Comparison of ENCODE assay signal across 14 cellular contexts in genomic region chr11:3150726-3151125, GRCh38. TPM values are rescaled to one million over a fixed set of nuclear protein-coding genes. Genes with fewer than 3 reads are reported as not detected.
DNase-seq lines count a peak whose midpoint lies in the region; ATAC-seq and TF ChIP-seq lines count a peak whose summit lies in the region.
"Had no signal": no experiment of that assay in that cellular context is flagged by ENCODE, and none has a peak within 500 bp of the region (broad histone marks: within the 10 kb centered on the region; RNA-seq: fewer than 3 reads in every experiment).

No MANE protein-coding gene starts in this region.

- peak overlapping the region; percentile 7 to 56 (median 29) for H3K4me3 Mint-ChIP-seq in immature natural killer cell
- H3K4me3 Mint-ChIP-seq: CD4-positive, CD25-positive, alpha-beta regulatory T cell had no signal

- peaks cover 0 to 21% (median 0%) of the 10 kb centered on the region in 3 donors for H3K36me3 Mint-ChIP-seq in immature natural killer cell
- H3K36me3 Mint-ChIP-seq: CD4-positive, CD25-positive, alpha-beta regulatory T cell had no signal

- no peak overlapping the region for H2BK20ac ChIP-seq in IMR-90 (ENCODE audit: low read depth, low read length)

- CTCF ChIA-PET in IMR-90 (lab: Yijun Ruan, JAX) = no interaction called here

- H3K27ac ChIP-seq in left ventricle myocardium inferior (replicated peaks) = no peak overlapping the region
- no peak overlapping the region for H3K27ac ChIP-seq in IMR-90 (ENCODE audit: insufficient read depth, low read length)
- H3K27ac ChIP-seq in mesendoderm (ENCODE audit: low read depth, low read length) = no peak overlapping the region
- H3K27ac ChIP-seq: 22Rv1 had no signal

- peak; percentile 65 for DNase-seq in Right ventricle myocardium inferior (ENCODE audit: missing footprints)
- DNase-seq in left ventricle myocardium inferior = no peak
- DNase-seq in IMR-90 = no peak
- no peak for DNase-seq in immature natural killer cell
- DNase-seq in DMS79 treated with DMSO at 0.1 percent for 48 hours (lab: John Stamatoyannopoulos, UW) = no peak
- no peak for DNase-seq in mesendoderm
- DNase-seq: Calu3; CD4-positive, CD25-positive, alpha-beta regulatory T cell; DMS 273 treated with DMSO at 0.1 percent for 48 hours; GDM1; HCEC 1CT; KBM-7 had no signal

- peaks cover 55% of the 10 kb centered on the region for H4K20me1 ChIP-seq in IMR-90 (ENCODE audit: insufficient read depth, low read length)

- H3K18ac ChIP-seq in IMR-90 (ENCODE audit: low read depth, low read length) (no peak overlapping the region), mesendoderm (ENCODE audit: low read length) (no peak overlapping the region)

- no peak overlapping the region for H2BK5ac ChIP-seq in IMR-90 (ENCODE audit: low read depth, low read length, poor library complexity, severe bottlenecking)
- no peak overlapping the region for H2BK5ac ChIP-seq in mesendoderm (ENCODE audit: low read length)

- no peak overlapping the region for H3K14ac ChIP-seq in IMR-90 (replicated peaks; ENCODE audit: low read depth, low read length)

- BruUV-seq in IMR-90 (replicated peaks; lab: Mats Ljungman, UMichigan) = no TSS peak

- 73% methylated on average over 5 of the region's 14 CpGs; no CpG with 5 or more reads in 1 of the 2 experiments for WGBS in IMR-90 (ENCODE audit: extremely low coverage in 2 of 2, insufficient read length in 1 of 2), 2 experiments
- no CpG with 5 or more reads among the region's 14 CpGs for WGBS in mesendoderm (ENCODE audit: extremely low coverage, insufficient coverage, low lambda C conversion rate)

- H2BK15ac ChIP-seq in IMR-90 (ENCODE audit: low read depth, low read length) = no peak overlapping the region
- H2BK15ac ChIP-seq in mesendoderm (replicated peaks; ENCODE audit: low read depth) = no peak overlapping the region

- peaks cover 22% of the 10 kb centered on the region for H3K9me1 ChIP-seq in IMR-90 (ENCODE audit: insufficient read depth, low read length)

- dilution Hi-C loops in IMR-90 (cut with HindIII; ENCODE audit: low sequenced_read_pairs, unreplicated experiment) = no loop called here

- peak overlapping the region in 5 of 6 donors; percentile 26 to 81 (median 75) for H3K27ac Mint-ChIP-seq in immature natural killer cell
- H3K27ac Mint-ChIP-seq: CD4-positive, CD25-positive, alpha-beta regulatory T cell had no signal

- no peak overlapping the region for H3K9ac ChIP-seq in IMR-90 (ENCODE audit: low read depth, low read length)
- no peak overlapping the region for H3K9ac ChIP-seq in mesendoderm (ENCODE audit: low read length)

- H2AK9ac ChIP-seq in IMR-90 (replicated peaks; ENCODE audit: low read depth, low read length, poor library complexity) = peak overlapping the region; percentile 44

- H3K56ac ChIP-seq in IMR-90 (ENCODE audit: extremely low read depth, insufficient read depth, low read length) = no peak overlapping the region
- H3K56ac ChIP-seq in mesendoderm (ENCODE audit: low read length) = no peak overlapping the region

- intact Hi-C loops in Right ventricle myocardium inferior (cut with DNase I) (no loop called here), left ventricle myocardium inferior (cut with micrococcal nuclease) (loop anchor here (10.0 kb wide), 1 partner anchor 64 kb away; the partner anchor contains the start of gene MRGPRG), IMR-90 (cut with micrococcal nuclease) (no loop called here)

- in situ Hi-C loops in IMR-90 (cut with MboI; ENCODE audit: low sequenced_read_pairs) = no loop called here

- H3K27me3 Mint-ChIP-seq in immature natural killer cell (ENCODE audit: low read depth in 3 of 3) = peaks cover 6 to 10% (median 9%) of the 10 kb centered on the region in 3 donors
- H3K27me3 Mint-ChIP-seq: CD4-positive, CD25-positive, alpha-beta regulatory T cell had no signal

- H2AFZ ChIP-seq in IMR-90 (replicated peaks; ENCODE audit: low read length, poor library complexity) = no peak overlapping the region

- H2AK5ac ChIP-seq in IMR-90 (ENCODE audit: low read depth, low read length) = no peak overlapping the region
- H2AK5ac ChIP-seq in mesendoderm (ENCODE audit: low read length) = no peak overlapping the region

- H3K4me1 Mint-ChIP-seq in immature natural killer cell = peaks cover 85 to 91% of the 10 kb centered on the region in 2 donors
- H3K4me1 Mint-ChIP-seq: CD4-positive, CD25-positive, alpha-beta regulatory T cell had no signal

- H3K27me3 ChIP-seq in left ventricle myocardium inferior (ENCODE audit: low read depth) = no peaks in the 10 kb centered on the region
- H3K27me3 ChIP-seq in IMR-90 (ENCODE audit: control insufficient read depth, insufficient read depth, low read length) = no peaks in the 10 kb centered on the region
- H3K27me3 ChIP-seq in mesendoderm (ENCODE audit: insufficient read depth, low read length, poor library complexity) = no peaks in the 10 kb centered on the region

- H3K4me3 ChIP-seq in left ventricle myocardium inferior (no peak overlapping the region), IMR-90 (ENCODE audit: insufficient read depth, low read depth, low read length) (no peak overlapping the region), mesendoderm (ENCODE audit: low read length) (no peak overlapping the region)

- TF ChIP-seq CTCF in left ventricle myocardium inferior (IDR thresholded peaks at IDR 0.05; ENCODE audit: borderline replicate concordance) = no peak
- no peak for TF ChIP-seq CTCF in IMR-90 (conservative IDR thresholded peaks at IDR 0.05; ENCODE audit: low read depth, low read length)

- H3K4me1 ChIP-seq in left ventricle myocardium inferior = peaks cover 98% of the 10 kb centered on the region
- H3K4me1 ChIP-seq in IMR-90 (ENCODE audit: control insufficient read depth, insufficient read depth, low read length) = peaks cover 37% of the 10 kb centered on the region
- peaks cover 4% of the 10 kb centered on the region for H3K4me1 ChIP-seq in mesendoderm (ENCODE audit: control insufficient read depth, low read depth, low read length)

- peaks cover 51 to 94% of the 10 kb centered on the region in 2 experiments for H3K79me1 ChIP-seq in IMR-90 (ENCODE audit: low read depth in 1 of 2, low read length in 2 of 2)
- H3K79me1 ChIP-seq in mesendoderm (ENCODE audit: low read length) = peaks cover 2% of the 10 kb centered on the region

- no peaks in the 10 kb centered on the region for H3K9me3 Mint-ChIP-seq in immature natural killer cell
- H3K9me3 Mint-ChIP-seq: CD4-positive, CD25-positive, alpha-beta regulatory T cell had no signal

- H3K4ac ChIP-seq in IMR-90 (ENCODE audit: low read depth, low read length) (no peak overlapping the region), mesendoderm (ENCODE audit: low read depth, low read length) (no peak overlapping the region)

- no peak overlapping the region for H4K91ac ChIP-seq in IMR-90 (ENCODE audit: insufficient read depth, low read depth, low read length)

- no peak overlapping the region for H2BK120ac ChIP-seq in IMR-90 (ENCODE audit: low read depth, low read length)
- no peak overlapping the region for H2BK120ac ChIP-seq in mesendoderm (ENCODE audit: low read depth, low read length)

- no peak for TF ChIP-seq RAD21 in IMR-90 (IDR thresholded peaks at IDR 0.05; ENCODE audit: low read length)

- no peaks in the 10 kb centered on the region for H3K79me2 ChIP-seq in mesendoderm (ENCODE audit: control insufficient read depth, insufficient read depth, low read length)

- H4K5ac ChIP-seq in IMR-90 (ENCODE audit: low read depth, low read length) (no peak overlapping the region), mesendoderm (ENCODE audit: low read length) (no peak overlapping the region)

- H3K36me3 ChIP-seq in left ventricle myocardium inferior (peaks cover 11% of the 10 kb centered on the region), IMR-90 (ENCODE audit: control insufficient read depth, insufficient read depth, low read length) (peaks cover 5% of the 10 kb centered on the region), mesendoderm (ENCODE audit: control insufficient read depth, insufficient read depth, low read length) (no peaks in the 10 kb centered on the region)

- POLR2A ChIA-PET in IMR-90 (lab: Charles Lee; ENCODE audit: unreplicated experiment) = no interaction called here

- ATAC-seq in Right ventricle myocardium inferior (no peak), IMR-90 (ENCODE audit: low read depth) (no peak), GM21786 (IDR thresholded peaks at IDR 0.05; ENCODE audit: unreplicated experiment) (no peak)

- no peak for TF ChIP-seq POLR2A in IMR-90 (IDR thresholded peaks at IDR 0.05; ENCODE audit: low read depth, low read length)

- H3K23ac ChIP-seq in IMR-90 (ENCODE audit: low read depth, low read length) = no peak overlapping the region
- H3K23ac ChIP-seq in mesendoderm (ENCODE audit: low read length) = no peak overlapping the region

- H4K8ac ChIP-seq in IMR-90 (ENCODE audit: low read depth in 2 of 2, low read length in 2 of 2) = no peak overlapping the region
- no peak overlapping the region for H4K8ac ChIP-seq in mesendoderm (ENCODE audit: low read depth, low read length)

- H3K4me2 ChIP-seq in IMR-90 (ENCODE audit: low read depth, low read length) = no peak overlapping the region
- H3K4me2 ChIP-seq in mesendoderm (ENCODE audit: low read length) = no peak overlapping the region

- H3K9me3 ChIP-seq in left ventricle myocardium inferior (replicated peaks) (no peaks in the 10 kb centered on the region), IMR-90 (ENCODE audit: control insufficient read depth, insufficient read depth, low read length) (no peaks in the 10 kb centered on the region)

TF ChIP-seq in IMR-90, 13 proteins besides CTCF, POLR2A, EP300 and RAD21:
- TF ChIP-seq SMC3 (IDR thresholded peaks at IDR 0.05; ENCODE audit: low read depth, low read length) = no peak
- TF ChIP-seq MAZ (IDR thresholded peaks at IDR 0.05; ENCODE audit: borderline replicate concordance, low read depth, low read length) = no peak
- no peak for TF ChIP-seq MXI1 (IDR thresholded peaks at IDR 0.05; ENCODE audit: borderline replicate concordance, low read depth, low read length)
- TF ChIP-seq MAFK (IDR thresholded peaks at IDR 0.05; ENCODE audit: low read depth, low read length) = no peak
- no peak for TF ChIP-seq USF2 (IDR thresholded peaks at IDR 0.05; ENCODE audit: low read depth, low read length)
TF ChIP-seq in IMR-90: peak in this region for 0.

RNA-seq across cellular contexts. Expression of gene OSBPL5, which starts 14.4 kb away (rescaled TPM):
- total RNA-seq in Right ventricle myocardium inferior (18.4 TPM), left ventricle myocardium inferior (11.4 TPM), IMR-90 (2012; rRNA removed) (14.4 and 14.9 TPM in 2 replicates)
- polyA plus RNA-seq in IMR-90 (2012; rRNA removed) (22.3 and 24.1 TPM in 2 replicates), immature natural killer cell (10 to 100 TPM; 32.8 to 98.9 (median 33.3) TPM)
- 14.5 and 18.6 TPM in 2 replicates for polyA plus RNA-seq in IMR-90 (2012; cell fraction: cytosol; rRNA removed)
- polyA plus RNA-seq in IMR-90 (2012; cell fraction: nucleus; rRNA removed; ENCODE audit: low replicate concordance) = 66.7 and 137 TPM in 2 replicates
- 1.7 TPM for polyA plus RNA-seq in mesendoderm (2013, experiment 1 of 2)
- polyA plus RNA-seq in mesendoderm (2013, experiment 2 of 2) = 1.4 TPM
